ENCODE assay signal across 1 cellular context in genomic region chr3:104425416-104425815, GRCh38.
TF ChIP-seq lines count a peak whose summit lies in the region.

No MANE protein-coding gene starts in this region.

TF ChIP-seq in H1, 55 proteins besides CTCF, POLR2A, EP300 and RAD21 (continued from another document):
- TF ChIP-seq ASH2L (IDR thresholded peaks at IDR 0.05; ENCODE audit: low read length) (no peak), ATF3 (IDR thresholded peaks at IDR 0.05; ENCODE audit: insufficient read depth, low read depth, low read length) (no peak), HDAC6 (IDR thresholded peaks at IDR 0.05; ENCODE audit: low read depth, low read length) (no peak), KDM1A (IDR thresholded peaks at IDR 0.05; ENCODE audit: borderline replicate concordance, low read length) (no peak)
